ENCODE assay signal across 17 cellular contexts in genomic region chr1:94243665-94244064, GRCh38. TPM values are rescaled to one million over a fixed set of nuclear protein-coding genes. Genes with fewer than 3 reads are reported as not detected.
DNase-seq lines count a peak whose midpoint lies in the region; ATAC-seq, FAIRE-seq and TF ChIP-seq lines count a peak whose summit lies in the region.
"Had no signal": no experiment of that assay in that cellular context is flagged by ENCODE, and none has a peak within 500 bp of the region (broad histone marks: within the 10 kb centered on the region; RNA-seq: fewer than 3 reads in every experiment).

No MANE protein-coding gene starts in this region.

- H3K27me3 ChIP-seq in ACC112 (ENCODE audit: insufficient read depth, low read length) = no peaks in the 10 kb centered on the region
- no peaks in the 10 kb centered on the region for H3K27me3 ChIP-seq in adipocyte (replicated peaks; ENCODE audit: control insufficient read depth, insufficient read depth, low read length)
- H3K27me3 ChIP-seq in keratinocyte (ENCODE audit: control insufficient read depth, extremely low read depth, insufficient read depth, low read length) = no peaks in the 10 kb centered on the region
- no peaks in the 10 kb centered on the region for H3K27me3 ChIP-seq in Peyer's patch
- no peaks in the 10 kb centered on the region for H3K27me3 ChIP-seq in upper lobe of left lung
- H3K27me3 ChIP-seq: SJSA1 had no signal

- no peaks in the 10 kb centered on the region for H3K9me1 ChIP-seq in keratinocyte (ENCODE audit: control insufficient read depth, extremely low read depth, insufficient read depth, low read length)

- TF ChIP-seq EP300 in upper lobe of left lung (IDR thresholded peaks at IDR 0.05) = no peak

- H3K27ac ChIP-seq in ACC112 (ENCODE audit: low read depth, low read length) (peak overlapping the region; percentile 73), keratinocyte (ENCODE audit: control insufficient read depth, insufficient read depth, low read length) (no peak overlapping the region), Peyer's patch (no peak overlapping the region), upper lobe of left lung (peak overlapping the region in 1 of 4 donors; percentile 32)
- H3K27ac ChIP-seq: BLaER1 treated with 17β-estradiol and CSF1 and Interleukin-3, amounts not matched to agents 10 nM and 100 nM; SJSA1 had no signal

- 0 out of 2 replicates have a peak, but pooled peaks cover 16% of the 10 kb centered on the region for H3K36me3 ChIP-seq in ACC112 (ENCODE audit: insufficient read depth, low read length)
- H3K36me3 ChIP-seq in adipocyte (ENCODE audit: control insufficient read depth, insufficient read depth, low read length, severe bottlenecking) = no peaks in the 10 kb centered on the region
- no peaks in the 10 kb centered on the region for H3K36me3 ChIP-seq in keratinocyte (ENCODE audit: control insufficient read depth in 2 of 2, extremely low read depth in 1 of 2, insufficient read depth in 2 of 2, low read length in 2 of 2)
- no peaks in the 10 kb centered on the region for H3K36me3 ChIP-seq in Peyer's patch
- no peaks in the 10 kb centered on the region for H3K36me3 ChIP-seq in upper lobe of left lung
- H3K36me3 ChIP-seq: BLaER1 treated with 17β-estradiol and CSF1 and Interleukin-3, amounts not matched to agents 10 nM and 100 nM had no signal

- H2AFZ ChIP-seq in ACC112 (ENCODE audit: low read length, unreplicated experiment) (no peak overlapping the region), keratinocyte (ENCODE audit: control insufficient read depth, low read length) (no peak overlapping the region)

- DNase-seq in H54 (ENCODE audit: insufficient read length, low spot score) (no peak), adipocyte (ENCODE audit: low read depth) (no peak), keratinocyte (ENCODE audit: low read depth, low spot score) (no peak), Peyer's patch (no peak), upper lobe of left lung (no peak), G401 (ENCODE audit: low spot score) (no peak)
- DNase-seq: CD8-positive, alpha-beta memory T cell; IMR-90; Karpas-422; MM.1S; NCI-H1092 treated with DMSO at 0.1 percent for 48 hours; NCI-H345; NCI-H526 treated with DMSO at 0.1 percent for 48 hours had no signal

- no peaks in the 10 kb centered on the region for H4K20me1 ChIP-seq in keratinocyte (ENCODE audit: control insufficient read depth, extremely low read depth, insufficient read depth, low read length)

- H3K4me3 ChIP-seq in ACC112 (ENCODE audit: low read depth, low read length) (peak overlapping the region; percentile 95), adipocyte (ENCODE audit: low read length) (peak overlapping the region; percentile 40), keratinocyte (ENCODE audit: control insufficient read depth in 2 of 3, extremely low read depth in 1 of 3, insufficient read depth in 2 of 3, low read depth in 1 of 3, low read length in 3 of 3) (peak overlapping the region in 2 of 3 experiments; percentile 66 to 71), Peyer's patch (no peak overlapping the region), upper lobe of left lung (no peak overlapping the region)
- H3K4me3 ChIP-seq: BLaER1 treated with 17β-estradiol and CSF1 and Interleukin-3, amounts not matched to agents 10 nM and 100 nM; SJSA1 had no signal

- in situ Hi-C loops in G401 (cut with HindIII; ENCODE audit: low sequenced_read_pairs) = no loop called here

- peaks cover 8% of the 10 kb centered on the region for H3K9me3 ChIP-seq in adipocyte (ENCODE audit: control insufficient read depth, low read length)
- no peaks in the 10 kb centered on the region for H3K9me3 ChIP-seq in keratinocyte (ENCODE audit: control insufficient read depth, low read depth, low read length)
- H3K9me3 ChIP-seq in Peyer's patch = peaks cover 0 to 2% (median 0%) of the 10 kb centered on the region in 4 donors
- H3K9me3 ChIP-seq in upper lobe of left lung = peaks cover 0 to 10% (median 0%) of the 10 kb centered on the region in 4 donors
- H3K9me3 ChIP-seq: SJSA1 had no signal

- H3K9ac ChIP-seq in adipocyte (ENCODE audit: low read length) (no peak overlapping the region), keratinocyte (ENCODE audit: control insufficient read depth, extremely low read depth, insufficient read depth, low read length) (no peak overlapping the region)
- H3K9ac ChIP-seq: BLaER1 treated with 17β-estradiol and CSF1 and Interleukin-3, amounts not matched to agents 10 nM and 100 nM had no signal

- 88 to 98% methylated on average over 2 of the region's 2 CpGs for WGBS in upper lobe of left lung, 2 donors

- FAIRE-seq in H54 (lab: Jason Lieb, UNC) (peak; percentile 43), keratinocyte (lab: Jason Lieb, UNC) (peak; percentile 32)
- FAIRE-seq: A204.1 had no signal

- dilution Hi-C loops in keratinocyte (cut with MboI; ENCODE audit: extremely low pct_ligation_motif_present, low sequenced_read_pairs) = no loop called here

- H3K4me2 ChIP-seq in keratinocyte (ENCODE audit: control insufficient read depth, extremely low read depth, insufficient read depth, low read depth, low read length) = peak overlapping the region; percentile 84
- H3K4me2 ChIP-seq: BLaER1 treated with 17β-estradiol and CSF1 and Interleukin-3, amounts not matched to agents 10 nM and 100 nM had no signal

- peaks cover 87% of the 10 kb centered on the region for H3K79me2 ChIP-seq in ACC112 (ENCODE audit: control insufficient read depth, insufficient read depth, low read length, unreplicated experiment)
- peaks cover 84% of the 10 kb centered on the region for H3K79me2 ChIP-seq in keratinocyte (ENCODE audit: control insufficient read depth, insufficient read depth, low read length)

- H3K4me1 ChIP-seq in ACC112 (ENCODE audit: control insufficient read depth, insufficient read depth, low read length, unreplicated experiment) = peaks cover 40% of the 10 kb centered on the region
- H3K4me1 ChIP-seq in adipocyte (ENCODE audit: control insufficient read depth, insufficient read depth, low read length) = peaks cover 25% of the 10 kb centered on the region
- H3K4me1 ChIP-seq in keratinocyte (ENCODE audit: control insufficient read depth, extremely low read depth, insufficient read depth, low read length) = peaks cover 36% of the 10 kb centered on the region
- peaks cover 0 to 9% (median 4%) of the 10 kb centered on the region in 4 donors for H3K4me1 ChIP-seq in Peyer's patch
- H3K4me1 ChIP-seq in upper lobe of left lung = peaks cover 0 to 12% (median 6%) of the 10 kb centered on the region in 4 donors

- TF ChIP-seq CTCF in keratinocyte (optimal IDR thresholded peaks at IDR 0.05 in 1 of 3, IDR thresholded peaks at IDR 0.05 in 1 of 3, conservative IDR thresholded peaks at IDR 0.05 in 1 of 3; ENCODE audit: extremely low read depth in 1 of 3, insufficient read depth in 2 of 3, low read length in 3 of 3) = no peak
- no peak for TF ChIP-seq CTCF in Peyer's patch (IDR thresholded peaks at IDR 0.05)
- no peak for TF ChIP-seq CTCF in upper lobe of left lung (IDR thresholded peaks at IDR 0.05)

- TF ChIP-seq POLR2A in H54 (IDR thresholded peaks at IDR 0.05; ENCODE audit: low read depth, low read length) (no peak), Peyer's patch (IDR thresholded peaks at IDR 0.05) (no peak), upper lobe of left lung (IDR thresholded peaks at IDR 0.05) (no peak)

- ATAC-seq in upper lobe of left lung (ENCODE audit: low FRiP score in 2 of 2) = no peak

RNA-seq across cellular contexts. Expression of gene ARHGAP29, which starts 6.3 kb away (rescaled TPM):
- polyA plus RNA-seq in keratinocyte = 40.0 to 79.7 TPM (median 67.7 TPM) in 3 replicates
- 66.5 TPM for polyA plus RNA-seq in keratinocyte (2011; ENCODE audit: low read depth)
- 31.7 and 61.5 TPM in 2 replicates for polyA plus RNA-seq in keratinocyte (2011; cell fraction: cytosol; rRNA removed)
- 59.8 and 80.6 TPM in 2 replicates for polyA plus RNA-seq in keratinocyte (2011; cell fraction: nucleus; rRNA removed)
- 26.3 and 56.8 TPM in 2 replicates for polyA plus RNA-seq in keratinocyte (2012; ENCODE audit: low replicate concordance)
- 21.1 to 119 TPM (median 48.5 TPM) in 3 replicates for polyA minus RNA-seq in keratinocyte
- 50.8 TPM for polyA minus RNA-seq in keratinocyte (2011; cell fraction: cytosol; rRNA and poly(A)+ RNA removed)
- 82.7 and 152 TPM in 2 replicates for polyA minus RNA-seq in keratinocyte (2011; cell fraction: nucleus; rRNA and poly(A)+ RNA removed)
- 10 to 100 TPM in 1 of 4 donors, 1 to 10 TPM in 3; 4.9 to 29.7 (median 8.7) TPM for total RNA-seq in Peyer's patch
- 10 to 100 TPM; 43.8 to 87.5 (median 49.0) TPM for total RNA-seq in upper lobe of left lung
- 1.2 TPM in 2 replicates for total RNA-seq in G401 (2014; rRNA removed; shearing (Covaris generic))
- total RNA-seq: CD8-positive, alpha-beta memory T cell had no signal
- polyA plus RNA-seq: CD8-positive, alpha-beta memory T cell had no signal

Comparison
In these comparisons a context has a peak if more than half of its experiments do, and no peak if none do; other contexts are left out.
1. H3K4me3 ChIP-seq: peak in ACC112 (single experiment), adipocyte (single experiment) and keratinocyte (2 of 3); none in Peyer's patch (0 of 4) and upper lobe of left lung (0 of 4).